ENCODE assay signal across 8 cellular contexts in the genomic region with DNA sequence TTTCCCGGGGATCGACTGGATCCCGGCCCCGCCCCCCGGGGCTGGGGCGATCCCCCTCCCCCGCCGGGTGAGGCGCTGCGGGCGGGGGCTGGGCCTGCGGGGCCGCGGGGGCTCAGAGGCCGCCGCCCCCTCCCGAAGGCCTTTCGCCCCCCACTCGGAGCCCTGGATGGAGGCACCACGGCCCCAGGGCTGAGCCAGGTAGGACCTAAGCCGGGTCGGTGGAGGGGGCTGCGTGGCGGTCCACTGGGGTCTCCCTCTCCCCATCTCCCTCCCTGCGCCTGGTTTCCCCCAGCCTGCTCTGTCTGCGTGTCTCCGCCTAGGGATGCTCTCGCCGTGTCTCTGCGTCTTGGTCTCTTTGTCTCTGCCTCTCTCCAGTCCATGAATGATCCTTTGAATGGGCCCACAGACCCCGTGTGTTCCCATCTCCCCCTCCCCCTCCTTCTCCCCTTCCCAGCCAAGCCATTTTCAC. TPM values are rescaled to one million over a fixed set of nuclear protein-coding genes. Genes with fewer than 3 reads are reported as not detected.
A peak's percentile ranks its signal among the peaks of the same experiment; 100 is the strongest.
DNase-seq lines count a peak whose midpoint lies in the region; ATAC-seq and TF ChIP-seq lines count a peak whose summit lies in the region.

No MANE protein-coding gene starts in this region.

- no peaks in the 10 kb centered on the region for H3K9me3 Mint-ChIP-seq in activated T-cell treated with anti-CD3 and anti-CD28 coated beads, Interleukin-2, amount 50 U/mL, for 4 hours

- H3K36me3 ChIP-seq in brain microvascular endothelial cell (replicated peaks) (peaks cover 12% of the 10 kb centered on the region), lung (ENCODE audit: control insufficient read depth in 2 of 2, insufficient read depth in 2 of 2, low read length in 2 of 2) (no peaks in the 10 kb centered on the region), upper lobe of left lung (peaks cover 0 to 8% (median 0%) of the 10 kb centered on the region in 4 donors)

- peak overlapping the region; percentile 69 for H3K4me3 ChIP-seq in brain microvascular endothelial cell (ENCODE audit: low read depth, low read length)
- H3K4me3 ChIP-seq in lung, result peak overlapping the region; percentile 24
- H3K4me3 ChIP-seq in upper lobe of left lung, result peak overlapping the region in 3 of 4 donors; percentile 67 to 94 (median 81)

- no peaks in the 10 kb centered on the region for H3K36me3 Mint-ChIP-seq in activated T-cell treated with anti-CD3 and anti-CD28 coated beads, Interleukin-2, amount 50 U/mL, for 4 hours (ENCODE audit: insufficient read depth)

- H3K4me1 ChIP-seq in lung (ENCODE audit: control insufficient read depth in 2 of 2, insufficient read depth in 2 of 2, low read length in 2 of 2), result peaks cover 0 to 7% of the 10 kb centered on the region in 2 donors
- H3K4me1 ChIP-seq in upper lobe of left lung, result peaks cover 20 to 31% (median 25%) of the 10 kb centered on the region in 4 donors

- WGBS in lung, 2 donors, result 14 to 25% methylated on average over 22 to 31 of the region's 31 CpGs
- WGBS in upper lobe of left lung, 2 donors, result 32 to 33% methylated on average over 11 to 13 of the region's 31 CpGs

- H3K27me3 Mint-ChIP-seq in activated T-cell treated with anti-CD3 and anti-CD28 coated beads, Interleukin-2, amount 50 U/mL, for 4 hours (ENCODE audit: low read depth), result no peaks in the 10 kb centered on the region

- H3K9me3 ChIP-seq in lung (ENCODE audit: control insufficient read depth in 2 of 2, insufficient read depth in 1 of 2, low read length in 1 of 2) (no peaks in the 10 kb centered on the region), upper lobe of left lung (no peaks in the 10 kb centered on the region)

- DNase-seq in activated T-cell treated with anti-CD3 and anti-CD28 coated beads, Interleukin-2, amount 50 U/mL, for 4 hours, result no peak
- DNase-seq in activated T-cell treated with anti-CD3 and anti-CD28 coated beads, Interleukin-2, amount 50 U/mL, for 48 hours, result no peak
- DNase-seq in brain microvascular endothelial cell (no peak), lung (ENCODE audit: low spot score) (no peak), upper lobe of left lung (peak in 1 of 2 donors; percentile 86), NCI-H2107 treated with DMSO at 0.1 percent for 48 hours (lab: John Stamatoyannopoulos, UW; ENCODE audit: unreplicated experiment) (no peak)
- DNase-seq in stimulated activated naive CD4-positive, alpha-beta T cell treated with Interleukin-2 at 50 U/mL for 16 hours (lab: John Stamatoyannopoulos, UW), result no peak

- in situ Hi-C loops in brain microvascular endothelial cell (cut with HindIII; ENCODE audit: low pct_ligation_motif_present, low sequenced_read_pairs), result no loop called here

- TF ChIP-seq CTCF in brain microvascular endothelial cell (IDR thresholded peaks at IDR 0.05; ENCODE audit: low read depth, low read length, missing control alignments) (no peak), lung (IDR thresholded peaks at IDR 0.05; ENCODE audit: control extremely low read depth, extremely low read depth) (no peak), upper lobe of left lung (IDR thresholded peaks at IDR 0.05) (no peak)

- H3K27ac ChIP-seq in brain microvascular endothelial cell (no peak overlapping the region), lung (ENCODE audit: low read depth in 1 of 2, low read length in 1 of 2) (peak overlapping the region in 1 of 2 donors; percentile 65), upper lobe of left lung (peak overlapping the region; percentile 81 to 90 (median 89))

- peak overlapping the region; percentile 76 for H3K4me3 Mint-ChIP-seq in activated T-cell treated with anti-CD3 and anti-CD28 coated beads, Interleukin-2, amount 50 U/mL, for 4 hours

- H3K4me1 Mint-ChIP-seq in activated T-cell treated with anti-CD3 and anti-CD28 coated beads, Interleukin-2, amount 50 U/mL, for 4 hours (ENCODE audit: low read depth), result peaks cover 11% of the 10 kb centered on the region

- no peak for TF ChIP-seq POLR2A in upper lobe of left lung (IDR thresholded peaks at IDR 0.05)

- ATAC-seq in activated T-cell treated with anti-CD3 and anti-CD28 coated beads, Interleukin-2, amount 50 U/mL, for 4 hours, result no peak
- ATAC-seq in lung (ENCODE audit: insufficient read depth, low FRiP score) (no peak), upper lobe of left lung (ENCODE audit: low FRiP score in 2 of 2) (no peak), HG03097 (IDR thresholded peaks at IDR 0.05; ENCODE audit: low FRiP score, unreplicated experiment) (no peak)

- no peak for TF ChIP-seq EP300 in upper lobe of left lung (IDR thresholded peaks at IDR 0.05)

- no peaks in the 10 kb centered on the region for H3K27me3 ChIP-seq in brain microvascular endothelial cell (replicated peaks)
- H3K27me3 ChIP-seq in lung (ENCODE audit: control insufficient read depth, insufficient read depth), result no peaks in the 10 kb centered on the region
- no peaks in the 10 kb centered on the region for H3K27me3 ChIP-seq in upper lobe of left lung

RNA-seq across cellular contexts. Expression of gene TMEM256, which starts 1.6 kb away (rescaled TPM):
- 10 to 100 TPM; 29.9 to 33.4 (median 32.0) TPM for total RNA-seq in activated T-cell treated with anti-CD3 and anti-CD28 coated beads, Interleukin-2, amount 50 U/mL, for 4 hours
- total RNA-seq in lung, result 10 to 100 TPM; 70.2 to 78.7 TPM
- polyA plus RNA-seq in lung, result 100 to 1,000 TPM in 1 of 2 donors, 10 to 100 TPM in 1; 71.6 to 247 TPM
- total RNA-seq in upper lobe of left lung, result 10 to 100 TPM; 21.6 to 65.0 (median 52.6) TPM

RNA-seq across cellular contexts. Expression of gene NLGN2, which starts 2.2 kb away (rescaled TPM):
- total RNA-seq in activated T-cell treated with anti-CD3 and anti-CD28 coated beads, Interleukin-2, amount 50 U/mL, for 4 hours, result 1 to 10 TPM; 4.9 to 6.4 (median 5.9) TPM
- total RNA-seq in lung, result 10 to 100 TPM; 11.2 to 15.2 TPM
- polyA plus RNA-seq in lung, result 1 to 10 TPM; 5.0 to 5.1 TPM
- total RNA-seq in upper lobe of left lung, result 10 to 100 TPM in 3 of 6 donors, 1 to 10 TPM in 3; 3.8 to 16.8 (median 8.9) TPM

RNA-seq across cellular contexts. Expression of gene PLSCR3, which starts 11.1 kb away (rescaled TPM):
- 10 to 100 TPM; 67.7 to 69.1 (median 68.9) TPM for total RNA-seq in activated T-cell treated with anti-CD3 and anti-CD28 coated beads, Interleukin-2, amount 50 U/mL, for 4 hours
- 10 to 100 TPM; 32.4 to 43.0 TPM for total RNA-seq in lung
- 10 to 100 TPM; 19.2 to 36.0 TPM for polyA plus RNA-seq in lung
- total RNA-seq in upper lobe of left lung, result 10 to 100 TPM; 20.6 to 64.5 (median 37.7) TPM

RNA-seq across cellular contexts. Expression of gene SPEM1, which starts 14.7 kb away (rescaled TPM):
- not detected for total RNA-seq in activated T-cell treated with anti-CD3 and anti-CD28 coated beads, Interleukin-2, amount 50 U/mL, for 4 hours
- total RNA-seq in lung (not detected), upper lobe of left lung (not detected)
- not detected for polyA plus RNA-seq in lung

RNA-seq across cellular contexts. Expression of gene SPEM2, which starts 20.0 kb away (rescaled TPM):
- total RNA-seq in activated T-cell treated with anti-CD3 and anti-CD28 coated beads, Interleukin-2, amount 50 U/mL, for 4 hours, result not detected
- total RNA-seq in lung, result not detected
- not detected for polyA plus RNA-seq in lung
- total RNA-seq in upper lobe of left lung, result not detected

Comparison
In these comparisons a context has a peak if more than half of its experiments do, and no peak if none do; other contexts are left out.
1. H3K4me3 ChIP-seq: peak in every context shown above with its lines; median percentile 81 in upper lobe of left lung; 69 in brain microvascular endothelial cell; 24 in lung.